Comparison of ENCODE assay signal across 1 cellular context in genomic region chr2:29033172-29033571, GRCh38.
TF ChIP-seq lines count a peak whose summit lies in the region.

No MANE protein-coding gene starts in this region.

TF ChIP-seq in SK-N-SH treated with all-trans-retinoic acid at 6 μM for 48 hours, 23 proteins besides CTCF, POLR2A, EP300 and RAD21 (continued from another document):
- TF ChIP-seq TOX (CRISPR knock-in tag; IDR thresholded peaks at IDR 0.05; ENCODE audit: borderline replicate concordance) (no peak), TSHZ2 (CRISPR knock-in tag; IDR thresholded peaks at IDR 0.05) (no peak), OSR1 (CRISPR knock-in tag; IDR thresholded peaks at IDR 0.05) (no peak), ZC3H10 (CRISPR knock-in tag; IDR thresholded peaks at IDR 0.05) (no peak), ESRRG (CRISPR knock-in tag; IDR thresholded peaks at IDR 0.05) (no peak)
